ENCODE assay signal across 1 cellular context in the genomic region with DNA sequence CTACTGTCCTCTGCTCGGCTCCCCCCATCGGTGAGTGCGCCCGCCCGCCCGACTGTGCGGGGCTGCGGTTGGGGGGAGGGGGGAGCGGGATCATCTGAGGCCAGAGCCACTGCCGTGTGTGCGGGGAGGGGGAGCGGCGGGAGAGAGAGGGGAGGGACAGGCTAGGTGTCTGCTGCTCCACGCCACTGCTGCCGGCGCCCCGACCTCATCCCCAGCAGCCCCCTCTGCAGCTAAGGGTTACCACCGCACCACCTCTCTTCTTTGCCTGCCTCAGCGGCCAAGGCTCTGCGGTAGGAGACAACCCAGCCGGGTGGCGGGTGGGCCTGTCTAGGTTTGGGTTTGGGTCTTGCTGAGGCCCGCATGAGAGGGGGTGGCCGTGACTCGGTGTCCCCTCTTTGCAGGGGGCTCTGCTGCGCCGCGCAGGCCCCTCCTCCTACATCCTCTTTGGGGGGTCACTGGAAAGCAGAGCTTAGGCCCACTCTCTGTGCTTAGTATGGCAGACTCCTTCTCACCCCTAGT.
TF ChIP-seq lines count a peak whose summit lies in the region.

No MANE protein-coding gene starts in this region.

TF ChIP-seq in HepG2, 621 proteins besides CTCF, POLR2A, EP300 and RAD21 (continued from another document):
- TF ChIP-seq KDM5B (CRISPR knock-in tag; IDR thresholded peaks at IDR 0.05; ENCODE audit: borderline replicate concordance): peak; percentile 73; the same call in 1 of the 2 replicates
- TF ChIP-seq SSRP1 (CRISPR knock-in tag; IDR thresholded peaks at IDR 0.05): no peak
- TF ChIP-seq ZNF33B (CRISPR knock-in tag; IDR thresholded peaks at IDR 0.05): 0 out of 2 replicates have a peak, but pooled peaks have one; percentile 45
- peak; percentile 64 for TF ChIP-seq ASH2L (IDR thresholded peaks at IDR 0.05; ENCODE audit: insufficient read length, low read depth, low read length)
- no peak for TF ChIP-seq KMT2A (CRISPR knock-in tag; IDR thresholded peaks at IDR 0.05)
- 0 out of 2 replicates have a peak, but pooled peaks have one; percentile 58 for TF ChIP-seq GLI4 (CRISPR knock-in tag; IDR thresholded peaks at IDR 0.05; ENCODE audit: borderline replicate concordance)
